In genomic region chr10:102394079-102394800, GRCh38 we compare ENCODE assay signal across 8 cellular contexts. TPM values are rescaled to one million over a fixed set of nuclear protein-coding genes. Genes with fewer than 3 reads are reported as not detected.
DNase-seq lines count a peak whose midpoint lies in the region; ATAC-seq lines count a peak whose summit lies in the region.

No MANE protein-coding gene starts in this region.

- no peaks in the 10 kb centered on the region for H3K36me3 ChIP-seq in SJCRH30

- peak overlapping the region; percentile 45 for H3K27ac ChIP-seq in SJCRH30
- peak overlapping the region; percentile 73 for H3K27ac ChIP-seq in temporal lobe (ENCODE audit: low read depth, low read length)

- H3K4me3 Mint-ChIP-seq in activated naive CD4-positive, alpha-beta T cell treated with anti-CD3 and anti-CD28 coated beads for 36 hours, result peak overlapping the region; percentile 87

- peak overlapping the region; percentile 99 for H3K27ac Mint-ChIP-seq in activated naive CD4-positive, alpha-beta T cell treated with anti-CD3 and anti-CD28 coated beads for 36 hours

- H3K27me3 Mint-ChIP-seq in activated naive CD4-positive, alpha-beta T cell treated with anti-CD3 and anti-CD28 coated beads for 36 hours (ENCODE audit: low read depth), result no peaks in the 10 kb centered on the region

- peaks cover 42% of the 10 kb centered on the region for H3K36me3 Mint-ChIP-seq in activated naive CD4-positive, alpha-beta T cell treated with anti-CD3 and anti-CD28 coated beads for 36 hours (ENCODE audit: low read depth)

- peaks cover 8% of the 10 kb centered on the region; the same call in 1 of the 2 replicates for H3K4me1 ChIP-seq in SJCRH30

- CTCF ChIA-PET in activated naive CD4-positive, alpha-beta T cell treated with anti-CD3 and anti-CD28 coated beads for 36 hours (lab: Charles Lee), result interaction anchor here (0.7 to 5.0 kb wide), 28 partner anchors 9 to 247 kb away, joined by 3 to 46 read pairs (median 4); partner anchors contain the start of genes C10orf95, ELOVL3 and FBXL15

- H3K4me1 Mint-ChIP-seq in activated naive CD4-positive, alpha-beta T cell treated with anti-CD3 and anti-CD28 coated beads for 36 hours (ENCODE audit: low read depth), result peaks cover 44% of the 10 kb centered on the region

- DNase-seq in Daoy (ENCODE audit: low read depth), result peak; percentile 93
- peak; percentile 97 for DNase-seq in HuH-7 (ENCODE audit: low spot score)
- DNase-seq in SJCRH30, result peak; percentile 99
- DNase-seq in activated naive CD4-positive, alpha-beta T cell treated with anti-CD3 and anti-CD28 coated beads for 36 hours, result peak; percentile 99
- peak; percentile 98 for DNase-seq in germinal center (ENCODE audit: low spot score)
- peak; percentile 65 for DNase-seq in occipital lobe (lab: John Stamatoyannopoulos, UW)

- peak; percentile 77 for ATAC-seq in GM21526 (IDR thresholded peaks at IDR 0.05; ENCODE audit: low FRiP score, unreplicated experiment)

- intact Hi-C loops in activated naive CD4-positive, alpha-beta T cell treated with anti-CD3 and anti-CD28 coated beads for 36 hours (cut with micrococcal nuclease), result loop anchor here (1.0 to 5.0 kb wide), 12 partner anchors 27 to 262 kb away; partner anchors contain the start of genes GBF1 and NOLC1

- H3K9me3 Mint-ChIP-seq in activated naive CD4-positive, alpha-beta T cell treated with anti-CD3 and anti-CD28 coated beads for 36 hours, result no peaks in the 10 kb centered on the region

- H3K9me3 ChIP-seq in SJCRH30 (replicated peaks), result no peaks in the 10 kb centered on the region

- H3K27me3 ChIP-seq in SJCRH30, result no peaks in the 10 kb centered on the region

- H3K4me3 ChIP-seq in SJCRH30, result peak overlapping the region; percentile 83

RNA-seq across cellular contexts. Expression of gene NFKB2, which starts 1.3 kb away (rescaled TPM):
- total RNA-seq in Daoy (2014; rRNA removed; shearing (Covaris generic)), result 44.0 and 47.3 TPM in 2 replicates
- 25.3 and 25.6 TPM in 2 replicates for total RNA-seq in SJCRH30 (2014; rRNA removed; shearing (Covaris generic))
- 100 to 1,000 TPM; 328 to 345 TPM for total RNA-seq in activated naive CD4-positive, alpha-beta T cell treated with anti-CD3 and anti-CD28 coated beads for 36 hours
- total RNA-seq in occipital lobe (2.2 TPM), temporal lobe (1.5 TPM)

RNA-seq across cellular contexts. Expression of gene PSD, which starts 24.3 kb away (rescaled TPM):
- total RNA-seq in Daoy (2014; rRNA removed; shearing (Covaris generic)), result 0.29 TPM in 1 of 2 replicates, not detected in the other
- total RNA-seq in SJCRH30 (2014; rRNA removed; shearing (Covaris generic)), result 0.18 and 0.26 TPM in 2 replicates
- 1 to 10 TPM; 6.2 to 7.2 TPM for total RNA-seq in activated naive CD4-positive, alpha-beta T cell treated with anti-CD3 and anti-CD28 coated beads for 36 hours
- total RNA-seq in occipital lobe (101 TPM), temporal lobe (99.6 TPM)

RNA-seq across cellular contexts. Expression of gene FBXL15, which starts 26.4 kb away (rescaled TPM):
- total RNA-seq in Daoy (2014; rRNA removed; shearing (Covaris generic)), result 4.9 and 8.1 TPM in 2 replicates
- 5.8 and 6.1 TPM in 2 replicates for total RNA-seq in SJCRH30 (2014; rRNA removed; shearing (Covaris generic))
- 10 to 100 TPM in 1 of 2 experiments, 1 to 10 TPM in 1; 9.9 to 10.8 TPM for total RNA-seq in activated naive CD4-positive, alpha-beta T cell treated with anti-CD3 and anti-CD28 coated beads for 36 hours
- 14.2 TPM for total RNA-seq in occipital lobe
- 13.8 TPM for total RNA-seq in temporal lobe

RNA-seq across cellular contexts. Expression of gene CUEDC2, which starts 38.1 kb away (rescaled TPM):
- total RNA-seq in Daoy (2014; rRNA removed; shearing (Covaris generic)), result 19.5 and 30.1 TPM in 2 replicates
- 94.8 and 101 TPM in 2 replicates for total RNA-seq in SJCRH30 (2014; rRNA removed; shearing (Covaris generic))
- total RNA-seq in activated naive CD4-positive, alpha-beta T cell treated with anti-CD3 and anti-CD28 coated beads for 36 hours, result 10 to 100 TPM; 63.3 to 64.4 TPM
- 37.3 TPM for total RNA-seq in occipital lobe
- 50.9 TPM for total RNA-seq in temporal lobe

RNA-seq across cellular contexts. Expression of gene C10orf95, which starts 57.1 kb away (rescaled TPM):
- not detected in 2 replicates for total RNA-seq in Daoy (2014; rRNA removed; shearing (Covaris generic))
- total RNA-seq in SJCRH30 (2014; rRNA removed; shearing (Covaris generic)), result 0.08 and 0.15 TPM in 2 replicates
- under 1 TPM; 0.14 to 0.15 TPM for total RNA-seq in activated naive CD4-positive, alpha-beta T cell treated with anti-CD3 and anti-CD28 coated beads for 36 hours
- not detected for total RNA-seq in occipital lobe
- under 0.01 TPM for total RNA-seq in temporal lobe

Comparison
In these comparisons a context has a peak if more than half of its experiments do, and no peak if none do; other contexts are left out.
1. Peak in every context shown above with its lines: DNase-seq, ATAC-seq, H3K4me3 ChIP-seq and H3K27ac ChIP-seq.
2. RNA of gene PSD, which starts 24.3 kb away (total RNA-seq): 101 TPM in occipital lobe (single experiment) and 99.6 TPM in temporal lobe (single experiment); 6.2 to 7.2 TPM in activated naive CD4-positive, alpha-beta T cell treated with anti-CD3 and anti-CD28 coated beads for 36 hours, 0.29 TPM in Daoy and 0.18 to 0.26 TPM in SJCRH30; every median in the first group is over 10 times any median in the second.